ENCODE assay signal across 8 cellular contexts in the genomic region with DNA sequence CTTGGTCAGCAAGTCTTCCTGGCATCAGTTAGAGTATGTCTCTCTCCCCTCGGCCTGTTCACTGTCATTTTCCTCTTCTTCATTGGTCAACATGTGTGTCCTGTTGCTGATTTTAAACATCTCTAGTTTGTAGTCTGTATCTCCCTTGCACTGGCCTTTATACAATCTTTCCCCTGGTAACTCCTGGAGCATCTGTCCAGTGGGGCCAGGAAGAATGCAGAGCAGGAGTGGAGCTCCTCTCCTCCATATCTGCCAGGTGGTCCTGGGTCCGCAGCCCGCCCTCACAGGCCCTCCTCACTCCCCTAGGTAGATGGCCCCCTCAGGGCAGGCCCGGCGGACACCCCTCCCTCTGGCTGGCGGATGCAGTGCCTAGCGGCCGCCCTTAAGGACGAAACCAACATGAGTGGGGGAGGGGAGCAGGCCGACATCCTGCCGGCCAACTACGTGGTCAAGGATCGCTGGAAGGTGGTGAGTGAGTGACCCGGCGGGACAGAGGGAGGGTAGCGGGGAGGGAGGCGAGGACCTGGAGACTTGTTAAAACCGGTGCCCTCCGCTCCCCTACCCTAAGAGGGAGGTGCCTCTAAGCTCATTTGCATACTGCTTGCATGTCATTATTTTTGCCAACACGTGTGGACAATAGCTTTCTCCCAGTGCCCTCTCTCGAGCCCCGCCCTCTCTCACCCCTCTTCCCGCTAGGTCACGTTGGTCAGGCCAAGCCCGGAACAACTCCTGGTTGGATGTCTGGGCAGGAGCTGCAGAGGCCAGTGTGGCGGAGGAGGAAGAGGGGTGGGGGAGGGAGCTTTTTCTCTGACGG. TPM values are rescaled to one million over a fixed set of nuclear protein-coding genes. Genes with fewer than 3 reads are reported as not detected.
A peak's percentile ranks its signal among the peaks of the same experiment; 100 is the strongest.
DNase-seq lines count a peak whose midpoint lies in the region; ATAC-seq and TF ChIP-seq lines count a peak whose summit lies in the region.

No MANE protein-coding gene starts in this region.

- peaks cover 20% of the 10 kb centered on the region for H3K4me1 Mint-ChIP-seq in activated CD8-positive, alpha-beta T cell treated with anti-CD3 and anti-CD28 coated beads for 36 hours (ENCODE audit: low read depth)
- H3K4me1 Mint-ChIP-seq in osteocyte (ENCODE audit: unreplicated experiment) = peaks cover 18% of the 10 kb centered on the region

- H3K36me3 ChIP-seq in KMS-11 (ENCODE audit: insufficient read depth) (no peaks in the 10 kb centered on the region), cardiac muscle cell (no peaks in the 10 kb centered on the region)

- DNase-seq in activated CD8-positive, alpha-beta T cell treated with anti-CD3 and anti-CD28 coated beads for 36 hours = no peak
- peak; percentile 19 to 90 for DNase-seq in cardiac muscle cell (ENCODE audit: low read depth in 1 of 2, low spot score in 1 of 2)
- DNase-seq in osteocyte (ENCODE audit: extremely low spot score, unreplicated experiment) = no peak
- no peak for DNase-seq in AG08396 (ENCODE audit: low spot score)

- peaks cover 20% of the 10 kb centered on the region for H3K27me3 Mint-ChIP-seq in activated CD8-positive, alpha-beta T cell treated with anti-CD3 and anti-CD28 coated beads for 36 hours
- H3K27me3 Mint-ChIP-seq in osteocyte (ENCODE audit: unreplicated experiment) = peaks cover 9% of the 10 kb centered on the region

- H3K9ac ChIP-seq in KMS-11 = peak overlapping the region; percentile 69

- H3K27me3 ChIP-seq in KMS-11 (ENCODE audit: insufficient read depth, low read depth) = no peaks in the 10 kb centered on the region
- peaks cover 53% of the 10 kb centered on the region for H3K27me3 ChIP-seq in cardiac muscle cell

- CTCF ChIA-PET in activated CD8-positive, alpha-beta T cell treated with anti-CD3 and anti-CD28 coated beads for 36 hours (lab: Charles Lee) = interaction anchor here (1.2 to 2.0 kb wide), 3 partner anchors 15 to 18 kb away, joined by 5 to 7 read pairs (median 5); partner anchors contain the start of gene DNPH1

- no peaks in the 10 kb centered on the region for H3K36me3 Mint-ChIP-seq in activated CD8-positive, alpha-beta T cell treated with anti-CD3 and anti-CD28 coated beads for 36 hours (ENCODE audit: low read depth)
- H3K36me3 Mint-ChIP-seq in osteocyte (ENCODE audit: unreplicated experiment) = no peaks in the 10 kb centered on the region

- intact Hi-C loops in activated CD8-positive, alpha-beta T cell treated with anti-CD3 and anti-CD28 coated beads for 36 hours (cut with micrococcal nuclease) = no loop called here

- peak overlapping the region; percentile 60; the same call in 1 of the 2 replicates for H3K4me3 ChIP-seq in GM08714 (ENCODE audit: low read length)
- no peak overlapping the region for H3K4me3 ChIP-seq in KMS-11 (IDR thresholded peaks at IDR 0.05; ENCODE audit: insufficient read depth, low read depth, low read length)
- H3K4me3 ChIP-seq in cardiac muscle cell = peak overlapping the region; percentile 37

- peak overlapping the region; percentile 88 for H2AFZ ChIP-seq in KMS-11 (ENCODE audit: low read depth)

- POLR2A ChIA-PET in activated CD8-positive, alpha-beta T cell treated with anti-CD3 and anti-CD28 coated beads for 36 hours (lab: Charles Lee) = interaction anchor here (0.6 to 1.6 kb wide), 8 partner anchors 9 to 264 kb away, joined by 3 to 9 read pairs (median 4); partner anchors contain the start of genes DNPH1 and LRRC73

- H4K20me1 ChIP-seq in KMS-11 (ENCODE audit: insufficient read depth) = no peaks in the 10 kb centered on the region

- H3K27ac ChIP-seq in KMS-11 (peak overlapping the region; percentile 35), cardiac muscle cell (peak overlapping the region; percentile 7)

- H3K4me1 ChIP-seq in KMS-11 (ENCODE audit: low read depth, poor library complexity, severe bottlenecking) = peaks cover 13% of the 10 kb centered on the region
- no peaks in the 10 kb centered on the region for H3K4me1 ChIP-seq in cardiac muscle cell (ENCODE audit: low read depth)

- TF ChIP-seq CTCF in KMS-11 (conservative IDR thresholded peaks at IDR 0.05; ENCODE audit: low read depth, low read length) (no peak), cardiac muscle cell (IDR thresholded peaks at IDR 0.05; ENCODE audit: low read depth, low read length) (no peak), osteocyte (IDR thresholded peaks at IDR 0.05) (no peak)
- TF ChIP-seq CTCF in activated CD8-positive, alpha-beta T cell treated with anti-CD3 and anti-CD28 coated beads for 36 hours (IDR thresholded peaks at IDR 0.05) = no peak

- peak; percentile 19 for ATAC-seq in GM21528 (IDR thresholded peaks at IDR 0.05; ENCODE audit: low FRiP score, unreplicated experiment)
- peak; percentile 31 for ATAC-seq in activated CD8-positive, alpha-beta T cell treated with anti-CD3 and anti-CD28 coated beads for 36 hours
- no peak for ATAC-seq in GM19467 (IDR thresholded peaks at IDR 0.05; ENCODE audit: unreplicated experiment)

- no peaks in the 10 kb centered on the region for H3K9me3 ChIP-seq in cardiac muscle cell (ENCODE audit: low read depth)

- H3K27ac Mint-ChIP-seq in activated CD8-positive, alpha-beta T cell treated with anti-CD3 and anti-CD28 coated beads for 36 hours = no peak overlapping the region
- no peak overlapping the region for H3K27ac Mint-ChIP-seq in osteocyte (ENCODE audit: unreplicated experiment)

- no peaks in the 10 kb centered on the region for H3K9me3 Mint-ChIP-seq in activated CD8-positive, alpha-beta T cell treated with anti-CD3 and anti-CD28 coated beads for 36 hours
- no peaks in the 10 kb centered on the region for H3K9me3 Mint-ChIP-seq in osteocyte (ENCODE audit: unreplicated experiment)

- H3K79me2 ChIP-seq in KMS-11 (ENCODE audit: insufficient read depth, low read depth) = no peaks in the 10 kb centered on the region

- H3K4me3 Mint-ChIP-seq in activated CD8-positive, alpha-beta T cell treated with anti-CD3 and anti-CD28 coated beads for 36 hours = peak overlapping the region; percentile 77
- peak overlapping the region; percentile 73 for H3K4me3 Mint-ChIP-seq in osteocyte (ENCODE audit: unreplicated experiment)

- H3K4me2 ChIP-seq in KMS-11 = peak overlapping the region; percentile 59

RNA-seq across cellular contexts. Expression of gene TTBK1, which starts 3.2 kb away (rescaled TPM):
- total RNA-seq in activated CD8-positive, alpha-beta T cell treated with anti-CD3 and anti-CD28 coated beads for 36 hours = under 1 TPM; 0.09 to 0.11 TPM
- total RNA-seq in cardiac muscle cell (0.60 and 1.0 TPM in 2 replicates), osteocyte (0.05 and 0.08 TPM in 2 replicates)
- polyA plus RNA-seq in cardiac muscle cell = 0.15 and 0.17 TPM in 2 replicates

RNA-seq across cellular contexts. Expression of gene DNPH1, which starts 17.2 kb away (rescaled TPM):
- total RNA-seq in activated CD8-positive, alpha-beta T cell treated with anti-CD3 and anti-CD28 coated beads for 36 hours = 10 to 100 TPM; 86.2 to 86.5 TPM
- 111 and 176 TPM in 2 replicates for total RNA-seq in cardiac muscle cell
- polyA plus RNA-seq in cardiac muscle cell = 138 and 209 TPM in 2 replicates
- total RNA-seq in osteocyte = 27.2 and 35.6 TPM in 2 replicates

RNA-seq across cellular contexts. Expression of gene SLC22A7, which starts 51.6 kb away (rescaled TPM):
- not detected for total RNA-seq in activated CD8-positive, alpha-beta T cell treated with anti-CD3 and anti-CD28 coated beads for 36 hours
- total RNA-seq in cardiac muscle cell (not detected in 2 replicates), osteocyte (not detected in 2 replicates)
- 0.51 TPM in 1 of 2 replicates, not detected in the other for polyA plus RNA-seq in cardiac muscle cell

Comparison
In these comparisons a context has a peak if more than half of its experiments do, and no peak if none do; other contexts are left out.
1. DNase-seq: peak in cardiac muscle cell (2 of 2); none in activated CD8-positive, alpha-beta T cell treated with anti-CD3 and anti-CD28 coated beads for 36 hours (single experiment), osteocyte (single experiment) and AG08396 (single experiment).